ENCODE assay signal across 1 cellular context in genomic region chr7:5486389-5486755, GRCh38.
A peak's percentile ranks its signal among the peaks of the same experiment; 100 is the strongest.
TF ChIP-seq lines count a peak whose summit lies in the region.

No MANE protein-coding gene starts in this region.

TF ChIP-seq in K562, 482 proteins besides CTCF, POLR2A, EP300 and RAD21:
- TF ChIP-seq SMARCA5 (IDR thresholded peaks at IDR 0.05) (0 out of 2 replicates have a peak, but pooled peaks have one; percentile 32), CEBPB (tag; IDR thresholded peaks at IDR 0.05) (peak; percentile 50; the same call in 1 of the 2 replicates), ZEB2 (IDR thresholded peaks at IDR 0.05) (peak; percentile 28; the same call in 1 of the 2 replicates), OTX1 (CRISPR knock-in tag; IDR thresholded peaks at IDR 0.05) (0 out of 2 replicates have a peak, but pooled peaks have one; percentile 24), BCOR (IDR thresholded peaks at IDR 0.05) (peak; percentile 67), ZBTB26 (CRISPR knock-in tag; IDR thresholded peaks at IDR 0.05) (0 out of 2 replicates have a peak, but pooled peaks have one; percentile 37), KDM1A (IDR thresholded peaks at IDR 0.05) (peak; percentile 46 to 53; a peak in 2 of 4 replicates), ZNF121 (CRISPR knock-in tag; conservative IDR thresholded peaks at IDR 0.05) (peak; percentile 89)
